In the genomic region with DNA sequence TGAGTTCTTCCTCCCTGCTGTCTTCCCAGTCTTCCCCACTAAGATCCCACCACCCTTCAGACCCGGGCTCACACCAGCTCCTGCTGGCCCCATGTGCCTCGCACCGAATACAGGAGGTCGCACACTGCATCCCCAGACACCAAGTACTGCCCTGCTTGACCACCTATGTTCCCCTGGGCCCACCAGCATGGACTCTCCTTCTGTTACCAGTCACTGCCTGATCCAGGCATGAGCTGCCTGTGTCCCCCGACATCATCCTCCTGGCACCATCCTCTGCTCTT, we compare ENCODE assay signal across 8 cellular contexts.
DNase-seq lines count a peak whose midpoint lies in the region; ATAC-seq, FAIRE-seq and TF ChIP-seq lines count a peak whose summit lies in the region.

No MANE protein-coding gene starts in this region.

- no peaks in the 10 kb centered on the region for H3K27me3 Mint-ChIP-seq in H9 (ENCODE audit: low read depth)
- no peaks in the 10 kb centered on the region for H3K27me3 Mint-ChIP-seq in naive thymus-derived CD4-positive, alpha-beta T cell
- H3K27me3 Mint-ChIP-seq in CD14-positive monocyte (ENCODE audit: low read depth in 3 of 3), result peaks cover 3 to 6% (median 5%) of the 10 kb centered on the region in 3 donors

- no peak overlapping the region for H3K18ac ChIP-seq in H9 (ENCODE audit: insufficient read length, low read depth, low read length)

- POLR2A ChIA-PET in naive thymus-derived CD4-positive, alpha-beta T cell (lab: Charles Lee), result no interaction called here

- no peak overlapping the region for H3K4ac ChIP-seq in H9 (ENCODE audit: low read depth, low read length)

- FAIRE-seq in GM12891 (lab: Jason Lieb, UNC), result peak; percentile 50
- FAIRE-seq in urothelium cell line (lab: Jason Lieb, UNC), result no peak

- ATAC-seq in SK-N-SH treated with all-trans-retinoic acid at 6 μM for 48 hours (peak; percentile 46; the same call in 2 of the 3 replicates), left cardiac atrium (no peak)
- ATAC-seq in naive thymus-derived CD4-positive, alpha-beta T cell, result peak; percentile 2

- no CpG with 5 or more reads among the region's 5 CpGs for WGBS in H9 (ENCODE audit: extremely low coverage, insufficient read length, low lambda C conversion rate)

- peak overlapping the region; percentile 42 to 94 (median 93); a peak in 6 of 7 replicates for H3K27ac Mint-ChIP-seq in H9
- peak overlapping the region in 3 of 9 donors; percentile 44 to 95 (median 62) for H3K27ac Mint-ChIP-seq in naive thymus-derived CD4-positive, alpha-beta T cell
- peak overlapping the region in 2 of 7 donors; percentile 12 to 82 for H3K27ac Mint-ChIP-seq in CD14-positive monocyte

- H4K5ac ChIP-seq in H9 (ENCODE audit: insufficient read length, low read depth, low read length), result no peak overlapping the region

- no peaks in the 10 kb centered on the region for H3K9me3 ChIP-seq in H9 (ENCODE audit: control insufficient read depth, low read depth, low read length)
- no peaks in the 10 kb centered on the region for H3K9me3 ChIP-seq in naive thymus-derived CD4-positive, alpha-beta T cell (ENCODE audit: control insufficient read depth in 2 of 3, low read length in 3 of 3)

- DNase-seq in GM12891 (ENCODE audit: insufficient read length, low spot score) (no peak), H9 (no peak), left cardiac atrium (no peak), GM20000 (ENCODE audit: low spot score) (no peak), urothelium cell line (ENCODE audit: low spot score) (no peak), CD14-positive monocyte (ENCODE audit: low spot score) (no peak)
- DNase-seq in naive thymus-derived CD4-positive, alpha-beta T cell, result no peak

- intact Hi-C loops in naive thymus-derived CD4-positive, alpha-beta T cell (cut with micrococcal nuclease), result loop anchor here in 1 of 2 donors (2.0 kb wide), 1 partner anchor 109 kb away; no protein-coding TSS in a partner anchor
- intact Hi-C loops in left cardiac atrium (cut with DNase I) (no loop called here), CD14-positive monocyte (cut with micrococcal nuclease) (loop anchor here in 1 of 2 donors (10.0 kb wide), 1 partner anchor 483 kb away; no protein-coding TSS in a partner anchor)

- H2AFZ ChIP-seq in H9 (ENCODE audit: low read length), result no peak overlapping the region

- no peaks in the 10 kb centered on the region for H3K27me3 ChIP-seq in H9 (ENCODE audit: insufficient read depth, low read length)
- H3K27me3 ChIP-seq in naive thymus-derived CD4-positive, alpha-beta T cell (ENCODE audit: control insufficient read depth in 2 of 2, insufficient read depth in 2 of 2, low read length in 2 of 2), result no peaks in the 10 kb centered on the region

- no peak overlapping the region for H3K4me2 ChIP-seq in H9 (ENCODE audit: insufficient read depth, insufficient read length, low read length)

- H4K91ac ChIP-seq in H9 (ENCODE audit: insufficient read length, low read depth, low read length), result no peak overlapping the region

- no peak overlapping the region for H3K56ac ChIP-seq in H9 (ENCODE audit: insufficient read length, low read depth, low read length)

- no peak overlapping the region for H3T11ph ChIP-seq in H9 (ENCODE audit: low read length)

- H3K14ac ChIP-seq in H9 (ENCODE audit: insufficient read depth, low read length), result no peak overlapping the region

- H2BK120ac ChIP-seq in H9 (ENCODE audit: low read depth, low read length, poor library complexity, severe bottlenecking), result no peak overlapping the region

- no peaks in the 10 kb centered on the region; a peak in 1 of 5 replicates for H3K9me3 Mint-ChIP-seq in H9
- H3K9me3 Mint-ChIP-seq in naive thymus-derived CD4-positive, alpha-beta T cell, result no peaks in the 10 kb centered on the region
- H3K9me3 Mint-ChIP-seq in CD14-positive monocyte, result peaks cover 0 to 6% (median 0%) of the 10 kb centered on the region in 7 donors

- H3K9ac ChIP-seq in H9 (ENCODE audit: extremely low read depth, insufficient read length, low read length), result no peak overlapping the region

- TF ChIP-seq CTCF in H9 (conservative IDR thresholded peaks at IDR 0.05), result no peak
- no peak for TF ChIP-seq CTCF in GM20000 (IDR thresholded peaks at IDR 0.05; ENCODE audit: extremely low read depth, missing control alignments)
- no peak for TF ChIP-seq CTCF in CD14-positive monocyte (IDR thresholded peaks at IDR 0.05)

- H3K4me3 ChIP-seq in naive thymus-derived CD4-positive, alpha-beta T cell (ENCODE audit: low read length), result no peak overlapping the region

- no peaks in the 10 kb centered on the region for H3K79me2 ChIP-seq in H9 (ENCODE audit: insufficient read depth, low read length)

- H2BK20ac ChIP-seq in H9 (ENCODE audit: low read depth, low read length, poor library complexity, severe bottlenecking), result no peak overlapping the region

- no peaks in the 10 kb centered on the region for H3K79me1 ChIP-seq in H9 (ENCODE audit: insufficient read depth, low read depth, low read length, poor library complexity, severe bottlenecking)

- H2BK12ac ChIP-seq in H9 (ENCODE audit: insufficient read length, low read depth, low read length), result no peak overlapping the region

- H3K27ac ChIP-seq in H9 (ENCODE audit: insufficient read length, low read depth, low read length), result no peak overlapping the region
- no peak overlapping the region for H3K27ac ChIP-seq in naive thymus-derived CD4-positive, alpha-beta T cell (ENCODE audit: low read depth, low read length)

- H3K4me1 Mint-ChIP-seq in H9, result peaks cover 20 to 31% of the 10 kb centered on the region in 2 experiments
- peaks cover 5 to 85% (median 12%) of the 10 kb centered on the region in 7 donors for H3K4me1 Mint-ChIP-seq in naive thymus-derived CD4-positive, alpha-beta T cell
- peaks cover 16% of the 10 kb centered on the region for H3K4me1 Mint-ChIP-seq in CD14-positive monocyte

- H3K36me3 ChIP-seq in naive thymus-derived CD4-positive, alpha-beta T cell (ENCODE audit: control insufficient read depth in 2 of 3, insufficient read depth in 3 of 3, low read length in 3 of 3), result no peaks in the 10 kb centered on the region

- CTCF ChIA-PET in naive thymus-derived CD4-positive, alpha-beta T cell (lab: Charles Lee), result interaction anchor here (0.9 to 8.9 kb wide), 4 partner anchors 49 to 472 kb away, joined by 3 to 110 read pairs (median 5); no protein-coding TSS in a partner anchor

- no peaks in the 10 kb centered on the region for H4K20me1 ChIP-seq in H9 (ENCODE audit: control insufficient read depth, insufficient read depth, insufficient read length)

- no peak overlapping the region for H3K4me3 Mint-ChIP-seq in H9
- H3K4me3 Mint-ChIP-seq in naive thymus-derived CD4-positive, alpha-beta T cell, result peak overlapping the region in 1 of 10 donors; percentile 76
- H3K4me3 Mint-ChIP-seq in CD14-positive monocyte, result no peak overlapping the region

- H3K23ac ChIP-seq in H9 (ENCODE audit: insufficient read length, low read depth, low read length), result no peak overlapping the region

- no peak overlapping the region for H2BK15ac ChIP-seq in H9 (ENCODE audit: low read depth, low read length)

- no peaks in the 10 kb centered on the region; the same call in 1 of the 2 replicates for H3K4me1 ChIP-seq in H9 (ENCODE audit: insufficient read depth, low read length)
- H3K4me1 ChIP-seq in naive thymus-derived CD4-positive, alpha-beta T cell (ENCODE audit: control insufficient read depth in 2 of 2, insufficient read depth in 2 of 2, low read length in 2 of 2), result peaks cover 8 to 15% of the 10 kb centered on the region in 2 donors

- no peak overlapping the region for H2AK5ac ChIP-seq in H9 (ENCODE audit: insufficient read length, low read length)

- H4K8ac ChIP-seq in H9 (replicated peaks; ENCODE audit: insufficient read length, low read depth, low read length), result no peak overlapping the region

- H3K36me3 Mint-ChIP-seq in H9 (ENCODE audit: insufficient read depth in 1 of 3, low read depth in 3 of 3) (peaks cover 0 to 4% (median 2%) of the 10 kb centered on the region in 3 experiments; a peak in 2 of 7 replicates), CD14-positive monocyte (no peaks in the 10 kb centered on the region)
- H3K36me3 Mint-ChIP-seq in naive thymus-derived CD4-positive, alpha-beta T cell, result peaks cover 0 to 9% (median 0%) of the 10 kb centered on the region in 5 donors

- no peaks in the 10 kb centered on the region for H3K23me2 ChIP-seq in H9 (ENCODE audit: insufficient read length, low read depth, low read length, poor library complexity, severe bottlenecking)

- H2BK5ac ChIP-seq in H9 (ENCODE audit: insufficient read length, low read length), result no peak overlapping the region

- TF ChIP-seq POLR2A in GM12891 (IDR thresholded peaks at IDR 0.05; ENCODE audit: low read depth, low read length), result no peak

TF ChIP-seq in GM12891, 5 proteins besides CTCF, POLR2A, EP300 and RAD21:
- TF ChIP-seq POLR2AphosphoS5 (IDR thresholded peaks at IDR 0.05; ENCODE audit: low read depth, low read length) (no peak), SPI1 (IDR thresholded peaks at IDR 0.05; ENCODE audit: low read depth, low read length) (no peak), POU2F2 (IDR thresholded peaks at IDR 0.05; ENCODE audit: low read depth, low read length) (no peak), TAF1 (IDR thresholded peaks at IDR 0.05; ENCODE audit: low read depth, low read length) (no peak), PAX5 (IDR thresholded peaks at IDR 0.05; ENCODE audit: insufficient read depth, low read length, severe bottlenecking) (no peak)

TF ChIP-seq in SK-N-SH treated with all-trans-retinoic acid at 6 μM for 48 hours, 23 proteins besides CTCF, POLR2A, EP300 and RAD21:
- no peak for TF ChIP-seq TCF4 (CRISPR knock-in tag; IDR thresholded peaks at IDR 0.05; ENCODE audit: borderline replicate concordance)
- TF ChIP-seq OSR1 (CRISPR knock-in tag; IDR thresholded peaks at IDR 0.05), result 0 out of 2 replicates have a peak, but pooled peaks have one; percentile 5
TF ChIP-seq in SK-N-SH treated with all-trans-retinoic acid at 6 μM for 48 hours: peak in this region for 1.

Comparison
In these comparisons a context has a peak if more than half of its experiments do, and no peak if none do; other contexts are left out.
1. ATAC-seq: peak in SK-N-SH treated with all-trans-retinoic acid at 6 μM for 48 hours (single experiment) and naive thymus-derived CD4-positive, alpha-beta T cell (single experiment); none in left cardiac atrium (0 of 2).